Comparison of ENCODE assay signal across 8 cellular contexts in the genomic region with DNA sequence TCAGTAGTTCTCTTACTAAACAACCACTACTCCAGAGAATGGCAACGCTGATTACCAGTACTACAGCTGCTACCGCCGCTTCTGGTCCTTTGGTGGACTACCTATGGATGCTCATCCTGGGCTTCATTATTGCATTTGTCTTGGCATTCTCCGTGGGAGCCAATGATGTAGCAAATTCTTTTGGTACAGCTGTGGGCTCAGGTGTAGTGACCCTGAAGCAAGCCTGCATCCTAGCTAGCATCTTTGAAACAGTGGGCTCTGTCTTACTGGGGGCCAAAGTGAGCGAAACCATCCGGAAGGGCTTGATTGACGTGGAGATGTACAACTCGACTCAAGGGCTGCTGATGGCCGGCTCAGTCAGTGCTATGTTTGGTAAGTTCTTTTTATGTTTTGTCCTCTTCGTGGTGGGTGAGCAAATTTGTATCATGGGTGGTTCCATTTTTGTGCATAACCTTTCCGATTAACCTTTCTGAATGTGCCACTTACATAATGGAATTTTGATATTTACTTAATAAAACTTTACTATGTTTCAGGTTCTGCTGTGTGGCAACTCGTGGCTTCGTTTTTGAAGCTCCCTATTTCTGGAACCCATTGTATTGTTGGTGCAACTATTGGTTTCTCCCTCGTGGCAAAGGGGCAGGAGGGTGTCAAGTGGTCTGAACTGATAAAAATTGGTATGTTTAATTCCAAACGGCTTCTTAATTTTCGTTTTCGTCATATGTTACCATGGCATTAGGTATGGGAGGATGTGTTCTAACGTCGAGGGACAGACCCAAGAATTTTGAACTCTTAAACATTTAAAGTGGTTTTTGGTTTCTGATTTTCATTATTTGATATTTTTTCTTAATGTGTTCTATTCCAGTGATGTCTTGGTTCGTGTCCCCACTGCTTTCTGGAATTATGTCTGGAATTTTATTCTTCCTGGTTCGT. TPM values are rescaled to one million over a fixed set of nuclear protein-coding genes. Genes with fewer than 3 reads are reported as not detected.
DNase-seq lines count a peak whose midpoint lies in the region; ATAC-seq and TF ChIP-seq lines count a peak whose summit lies in the region.

No MANE protein-coding gene starts in this region.

- H3K36me3 ChIP-seq in SJSA1 (peaks cover 58% of the 10 kb centered on the region), esophagus (ENCODE audit: control insufficient read depth in 2 of 2, insufficient read depth in 2 of 2, low read length in 1 of 2) (no peaks in the 10 kb centered on the region)

- TF ChIP-seq CTCF in 22Rv1 (IDR thresholded peaks at IDR 0.05) (no peak), GM12875 (IDR thresholded peaks at IDR 0.05; ENCODE audit: borderline replicate concordance, insufficient read depth, low read depth, low read length) (no peak)

- H3K27ac ChIP-seq in 22Rv1 (peak overlapping the region; percentile 94), SJSA1 (peak overlapping the region; percentile 84; the same call in 1 of the 2 replicates), esophagus (ENCODE audit: low read depth in 2 of 2, low read length in 1 of 2) (no peak overlapping the region)

- intact Hi-C loops in left colon (cut with DNase I, micrococcal nuclease), result no loop called here

- 45 to 51% methylated on average over 21 of the region's 21 CpGs for WGBS in esophagus, 2 donors

- H3K9me3 ChIP-seq in SJSA1 (replicated peaks), result no peaks in the 10 kb centered on the region
- no peaks in the 10 kb centered on the region for H3K9me3 ChIP-seq in esophagus (ENCODE audit: control insufficient read depth in 2 of 2, insufficient read depth in 1 of 2, low read depth in 1 of 2, low read length in 1 of 2)

- DNase-seq in SJSA1 (ENCODE audit: low read depth in 1 of 2, low spot score in 2 of 2), result peak in 1 of 2 experiments; percentile 40
- peak; percentile 34 for DNase-seq in pons (ENCODE audit: low spot score)
- DNase-seq in NCI-H128 (lab: John Stamatoyannopoulos, UW; ENCODE audit: unreplicated experiment), result no peak
- DNase-seq in left colon, result no peak
- DNase-seq in central memory CD4-positive, alpha-beta T cell, result no peak

- H3K4me1 ChIP-seq in SJSA1 (replicated peaks), result peaks cover 52% of the 10 kb centered on the region
- H3K4me1 ChIP-seq in esophagus (ENCODE audit: control insufficient read depth in 2 of 2, insufficient read depth in 2 of 2, low read length in 1 of 2), result no peaks in the 10 kb centered on the region

- H3K27me3 ChIP-seq in SJSA1 (replicated peaks), result no peaks in the 10 kb centered on the region
- H3K27me3 ChIP-seq in esophagus (ENCODE audit: control insufficient read depth in 1 of 2, insufficient read depth in 2 of 2, low read length in 2 of 2), result no peaks in the 10 kb centered on the region

- peak overlapping the region; percentile 84 for H3K4me3 ChIP-seq in GM12875 (ENCODE audit: low read depth, low read length)
- peak overlapping the region; percentile 85 for H3K4me3 ChIP-seq in SJSA1
- H3K4me3 ChIP-seq in esophagus (ENCODE audit: low read depth in 1 of 2, low read length in 2 of 2), result peak overlapping the region; percentile 40 to 87

- ATAC-seq in left colon, result no peak

RNA-seq across cellular contexts. Expression of a gene that starts 1.3 kb away (rescaled TPM):
- 47.4 and 48.3 TPM in 2 replicates for total RNA-seq in SJSA1 (2014; rRNA removed; shearing (Covaris generic))
- 10 to 100 TPM; 10.1 to 10.4 TPM for polyA plus RNA-seq in esophagus
- 100 to 1,000 TPM in 1 of 2 donors, 10 to 100 TPM in 1; 61.6 to 128 TPM for total RNA-seq in left colon

Comparison
In these comparisons a context has a peak if more than half of its experiments do, and no peak if none do; other contexts are left out.
1. H3K27ac ChIP-seq: peak in 22Rv1 (single experiment) and SJSA1 (single experiment); none in esophagus (0 of 2).
2. Peak in every context shown above with its lines, with median percentiles within 50 percentile points of each other: H3K4me3 ChIP-seq.